In genomic region chr15:74843445-74843828, GRCh38 we compare ENCODE assay signal across 8 cellular contexts. TPM values are rescaled to one million over a fixed set of nuclear protein-coding genes. Genes with fewer than 3 reads are reported as not detected.
A peak's percentile ranks its signal among the peaks of the same experiment; 100 is the strongest.
DNase-seq lines count a peak whose midpoint lies in the region; ATAC-seq lines count a peak whose summit lies in the region.

No MANE protein-coding gene starts in this region.

- no peaks in the 10 kb centered on the region for H3K27me3 Mint-ChIP-seq in activated T-helper 17 cell treated with anti-CD3 and anti-CD28 coated beads, Interleukin-2, amount 50 U/mL, for 72 hours
- no peaks in the 10 kb centered on the region for H3K27me3 Mint-ChIP-seq in stimulated activated naive B cell treated with anti-CD40 and anti-IgM and Interleukin-4, amounts not matched to agents 10 μg/mL and 1 μg/mL and 100 μg/mL, for 72 hours

- no peaks in the 10 kb centered on the region for H3K9me3 Mint-ChIP-seq in activated T-helper 17 cell treated with anti-CD3 and anti-CD28 coated beads, Interleukin-2, amount 50 U/mL, for 72 hours
- H3K9me3 Mint-ChIP-seq in stimulated activated naive B cell treated with anti-CD40 and anti-IgM and Interleukin-4, amounts not matched to agents 10 μg/mL and 1 μg/mL and 100 μg/mL, for 72 hours: no peaks in the 10 kb centered on the region

- H3K4me1 Mint-ChIP-seq in activated T-helper 17 cell treated with anti-CD3 and anti-CD28 coated beads, Interleukin-2, amount 50 U/mL, for 72 hours: peaks cover 24% of the 10 kb centered on the region
- H3K4me1 Mint-ChIP-seq in stimulated activated naive B cell treated with anti-CD40 and anti-IgM and Interleukin-4, amounts not matched to agents 10 μg/mL and 1 μg/mL and 100 μg/mL, for 72 hours: peaks cover 44 to 71% of the 10 kb centered on the region in 2 donors

- peaks cover 12% of the 10 kb centered on the region for H3K36me3 ChIP-seq in iPS-18a (ENCODE audit: control insufficient read depth, low read depth, low read length)

- peaks cover 12% of the 10 kb centered on the region for H3K4me1 ChIP-seq in iPS-18a (ENCODE audit: control insufficient read depth, low read depth, low read length)

- H3K27ac Mint-ChIP-seq in activated T-helper 17 cell treated with anti-CD3 and anti-CD28 coated beads, Interleukin-2, amount 50 U/mL, for 72 hours: peak overlapping the region; percentile 80
- peak overlapping the region; percentile 92 for H3K27ac Mint-ChIP-seq in stimulated activated naive B cell treated with anti-CD40 and anti-IgM and Interleukin-4, amounts not matched to agents 10 μg/mL and 1 μg/mL and 100 μg/mL, for 72 hours

- peak overlapping the region; percentile 80 for H3K4me3 ChIP-seq in iPS-18a (ENCODE audit: low read length)

- peak overlapping the region; percentile 94 for H3K9ac ChIP-seq in iPS-18a (ENCODE audit: low read length)

- no peak for DNase-seq in stimulated activated naive B cell treated with anti-CD40 and anti-IgM and Interleukin-4, amounts not matched to agents 10 μg/mL and 1 μg/mL and 100 μg/mL, for 72 hours
- no peak for DNase-seq in NCI-H748 treated with DMSO at 0.1 percent for 48 hours (lab: John Stamatoyannopoulos, UW)
- no peak for DNase-seq in NCI-H2171 treated with DMSO at 0.1 percent for 48 hours (lab: John Stamatoyannopoulos, UW)
- DNase-seq in HK-2 (ENCODE audit: unreplicated experiment): no peak

- H3K27me3 ChIP-seq in iPS-18a (ENCODE audit: control insufficient read depth, insufficient read depth, low read length): no peaks in the 10 kb centered on the region

- peaks cover 68% of the 10 kb centered on the region for H3K36me3 Mint-ChIP-seq in activated T-helper 17 cell treated with anti-CD3 and anti-CD28 coated beads, Interleukin-2, amount 50 U/mL, for 72 hours (ENCODE audit: low read depth)
- H3K36me3 Mint-ChIP-seq in stimulated activated naive B cell treated with anti-CD40 and anti-IgM and Interleukin-4, amounts not matched to agents 10 μg/mL and 1 μg/mL and 100 μg/mL, for 72 hours: peaks cover 41 to 47% of the 10 kb centered on the region in 2 donors

- H3K4me3 Mint-ChIP-seq in activated T-helper 17 cell treated with anti-CD3 and anti-CD28 coated beads, Interleukin-2, amount 50 U/mL, for 72 hours: peak overlapping the region; percentile 83
- H3K4me3 Mint-ChIP-seq in stimulated activated naive B cell treated with anti-CD40 and anti-IgM and Interleukin-4, amounts not matched to agents 10 μg/mL and 1 μg/mL and 100 μg/mL, for 72 hours: peak overlapping the region; percentile 85 to 95

- ATAC-seq in HG03025 (IDR thresholded peaks at IDR 0.05; ENCODE audit: low FRiP score, unreplicated experiment) (peak; percentile 3), HG03159 (IDR thresholded peaks at IDR 0.05; ENCODE audit: unreplicated experiment) (no peak)
- ATAC-seq in activated T-helper 17 cell treated with anti-CD3 and anti-CD28 coated beads, Interleukin-2, amount 50 U/mL, for 72 hours (replicated peaks): no peak
- no peak for ATAC-seq in stimulated activated naive B cell treated with anti-CD40 and anti-IgM and Interleukin-4, amounts not matched to agents 10 μg/mL and 1 μg/mL and 100 μg/mL, for 72 hours (replicated peaks)

- no peaks in the 10 kb centered on the region for H3K9me3 ChIP-seq in iPS-18a (ENCODE audit: control insufficient read depth, low read depth, low read length)

- peak overlapping the region; percentile 59 for H3K27ac ChIP-seq in iPS-18a (ENCODE audit: low read length)

RNA-seq across cellular contexts. Expression of gene ULK3, which starts 0.5 kb away (rescaled TPM):
- 10 to 100 TPM; 44.1 to 46.7 TPM for total RNA-seq in activated T-helper 17 cell treated with anti-CD3 and anti-CD28 coated beads, Interleukin-2, amount 50 U/mL, for 72 hours

RNA-seq across cellular contexts. Expression of gene CPLX3, which starts 17.0 kb away (rescaled TPM):
- total RNA-seq in activated T-helper 17 cell treated with anti-CD3 and anti-CD28 coated beads, Interleukin-2, amount 50 U/mL, for 72 hours: under 1 TPM; 0.15 to 0.19 TPM

RNA-seq across cellular contexts. Expression of gene SCAMP2, which starts 29.7 kb away (rescaled TPM):
- total RNA-seq in activated T-helper 17 cell treated with anti-CD3 and anti-CD28 coated beads, Interleukin-2, amount 50 U/mL, for 72 hours: 100 to 1,000 TPM in 1 of 2 donors, 10 to 100 TPM in 1; 87.1 to 111 TPM

RNA-seq across cellular contexts. Expression of gene LMAN1L, which starts 30.8 kb away (rescaled TPM):
- 1 to 10 TPM in 1 of 2 donors, under 1 TPM in 1; 0.82 to 1.6 TPM for total RNA-seq in activated T-helper 17 cell treated with anti-CD3 and anti-CD28 coated beads, Interleukin-2, amount 50 U/mL, for 72 hours

RNA-seq across cellular contexts. Expression of gene MPI, which starts 46.4 kb away (rescaled TPM):
- 10 to 100 TPM; 51.8 to 98.5 TPM for total RNA-seq in activated T-helper 17 cell treated with anti-CD3 and anti-CD28 coated beads, Interleukin-2, amount 50 U/mL, for 72 hours
